In the genomic region with DNA sequence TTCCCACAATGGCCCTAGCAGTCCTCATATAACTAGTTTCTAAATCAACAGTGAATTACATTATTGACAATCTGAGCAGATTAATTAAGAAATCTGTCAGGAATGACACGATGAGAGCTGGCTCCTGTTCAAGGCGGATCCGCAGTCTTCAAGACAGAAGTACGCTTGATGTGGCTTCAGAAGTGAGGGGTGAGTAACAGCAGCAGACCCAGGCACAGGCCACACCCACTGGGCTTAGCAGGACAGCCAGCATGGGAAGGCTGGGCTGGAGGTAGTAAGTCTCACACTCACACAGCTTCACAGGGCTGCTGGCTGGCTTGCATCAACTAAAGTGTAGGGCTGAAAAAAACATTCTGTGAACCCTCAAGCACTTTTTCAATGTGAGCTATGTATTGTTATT, we compare ENCODE assay signal across 1 cellular context.
TF ChIP-seq lines count a peak whose summit lies in the region.

No MANE protein-coding gene starts in this region.

TF ChIP-seq in GM23338, 12 proteins besides CTCF, POLR2A, EP300 and RAD21 (continued from another document):
- no peak for TF ChIP-seq ETS1 (IDR thresholded peaks at IDR 0.05)
- TF ChIP-seq JUNB (IDR thresholded peaks at IDR 0.05; ENCODE audit: unreplicated experiment): no peak
- TF ChIP-seq, protein P1, sequence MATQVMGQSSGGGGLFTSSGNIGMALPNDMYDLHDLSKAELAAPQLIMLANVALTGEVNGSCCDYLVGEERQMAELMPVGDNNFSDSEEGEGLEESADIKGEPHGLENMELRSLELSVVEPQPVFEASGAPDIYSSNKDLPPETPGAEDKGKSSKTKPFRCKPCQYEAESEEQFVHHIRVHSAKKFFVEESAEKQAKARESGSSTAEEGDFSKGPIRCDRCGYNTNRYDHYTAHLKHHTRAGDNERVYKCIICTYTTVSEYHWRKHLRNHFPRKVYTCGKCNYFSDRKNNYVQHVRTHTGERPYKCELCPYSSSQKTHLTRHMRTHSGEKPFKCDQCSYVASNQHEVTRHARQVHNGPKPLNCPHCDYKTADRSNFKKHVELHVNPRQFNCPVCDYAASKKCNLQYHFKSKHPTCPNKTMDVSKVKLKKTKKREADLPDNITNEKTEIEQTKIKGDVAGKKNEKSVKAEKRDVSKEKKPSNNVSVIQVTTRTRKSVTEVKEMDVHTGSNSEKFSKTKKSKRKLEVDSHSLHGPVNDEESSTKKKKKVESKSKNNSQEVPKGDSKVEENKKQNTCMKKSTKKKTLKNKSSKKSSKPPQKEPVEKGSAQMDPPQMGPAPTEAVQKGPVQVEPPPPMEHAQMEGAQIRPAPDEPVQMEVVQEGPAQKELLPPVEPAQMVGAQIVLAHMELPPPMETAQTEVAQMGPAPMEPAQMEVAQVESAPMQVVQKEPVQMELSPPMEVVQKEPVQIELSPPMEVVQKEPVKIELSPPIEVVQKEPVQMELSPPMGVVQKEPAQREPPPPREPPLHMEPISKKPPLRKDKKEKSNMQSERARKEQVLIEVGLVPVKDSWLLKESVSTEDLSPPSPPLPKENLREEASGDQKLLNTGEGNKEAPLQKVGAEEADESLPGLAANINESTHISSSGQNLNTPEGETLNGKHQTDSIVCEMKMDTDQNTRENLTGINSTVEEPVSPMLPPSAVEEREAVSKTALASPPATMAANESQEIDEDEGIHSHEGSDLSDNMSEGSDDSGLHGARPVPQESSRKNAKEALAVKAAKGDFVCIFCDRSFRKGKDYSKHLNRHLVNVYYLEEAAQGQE (IDR thresholded peaks at IDR 0.05; ENCODE audit: unreplicated experiment): no peak
- no peak for TF ChIP-seq EZH2phosphoT487 (IDR thresholded peaks at IDR 0.05; ENCODE audit: unreplicated experiment)
- no peak for TF ChIP-seq ZNF331 (CRISPR knock-in tag; IDR thresholded peaks at IDR 0.05; ENCODE audit: low read depth)
- TF ChIP-seq STAT1 (IDR thresholded peaks at IDR 0.05; ENCODE audit: unreplicated experiment): no peak
- TF ChIP-seq EZH2 (IDR thresholded peaks at IDR 0.05; ENCODE audit: low read depth, unreplicated experiment): no peak
- no peak for TF ChIP-seq NANOG (IDR thresholded peaks at IDR 0.05; ENCODE audit: borderline replicate concordance)
- TF ChIP-seq CREB1 (CRISPR knock-in tag; IDR thresholded peaks at IDR 0.05; ENCODE audit: low read depth): no peak
